Comparison of ENCODE assay signal across 16 cellular contexts in the genomic region with DNA sequence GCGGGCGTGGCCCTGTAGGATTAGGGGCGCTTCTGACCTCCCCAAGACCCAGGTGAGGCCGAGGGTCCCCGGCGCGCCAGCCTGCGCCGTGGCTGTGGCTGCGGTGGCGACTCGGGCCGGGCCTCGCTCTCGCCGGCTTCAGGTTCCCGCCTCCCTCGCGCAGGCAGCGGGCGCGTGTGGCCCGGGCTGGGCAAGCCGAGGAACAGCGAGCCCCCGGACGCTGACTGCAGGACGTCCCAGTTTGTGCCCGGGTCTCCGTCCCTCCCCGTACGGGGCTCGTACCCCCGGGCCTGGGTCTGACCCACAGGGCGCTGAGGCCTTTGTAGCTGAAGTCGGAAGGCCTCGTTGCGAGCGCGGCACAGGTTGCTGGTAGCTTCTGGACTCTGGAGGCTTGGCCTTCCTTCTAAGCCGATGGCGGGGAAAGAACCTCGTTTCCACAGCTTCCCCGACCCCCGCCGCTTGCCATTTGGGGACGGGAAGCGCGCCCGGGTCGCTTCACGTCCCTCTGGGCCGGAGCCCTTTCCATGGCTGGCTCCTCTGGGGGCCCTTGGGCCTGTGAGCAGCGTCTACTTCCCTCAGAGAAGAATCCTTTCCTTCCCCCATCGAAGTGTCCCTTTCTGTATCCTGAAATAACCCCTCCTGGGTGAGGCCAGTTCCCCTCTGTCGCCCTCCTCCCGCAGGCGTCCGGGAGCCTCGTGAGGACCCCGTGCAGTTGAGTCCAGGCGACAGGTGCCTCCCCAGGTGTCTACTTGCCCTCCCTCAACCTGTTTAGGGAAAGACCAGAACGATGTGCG. TPM values are rescaled to one million over a fixed set of nuclear protein-coding genes. Genes with fewer than 3 reads are reported as not detected.
DNase-seq lines count a peak whose midpoint lies in the region; ATAC-seq, FAIRE-seq and TF ChIP-seq lines count a peak whose summit lies in the region.
"Had no signal": no experiment of that assay in that cellular context is flagged by ENCODE, and none has a peak within 500 bp of the region (broad histone marks: within the 10 kb centered on the region; RNA-seq: fewer than 3 reads in every experiment).

No MANE protein-coding gene starts in this region.

- TF ChIP-seq RAD21 in HepG2 (CRISPR knock-in tag; IDR thresholded peaks at IDR 0.05), result no peak

- no peak overlapping the region for H3K9ac ChIP-seq in HepG2 (ENCODE audit: insufficient read depth, low read depth, low read length)
- H3K9ac ChIP-seq in endothelial cell of umbilical vein (replicated peaks; ENCODE audit: extremely low read depth, insufficient read depth, low read length), result no peak overlapping the region

- no TSS peak for BruUV-seq in HepG2 (replicated peaks; lab: Mats Ljungman, UMichigan)
- BruUV-seq in endothelial cell of umbilical vein (replicated peaks; lab: Mats Ljungman, UMichigan), result no TSS peak

- H3K4me3 ChIP-seq in right lobe of liver (no peak overlapping the region), HepG2 (replicated peaks in 1 of 3; ENCODE audit: insufficient read depth in 1 of 3, low read depth in 2 of 3, low read length in 3 of 3) (no peak overlapping the region), endothelial cell of umbilical vein (replicated peaks in 1 of 3; ENCODE audit: insufficient read depth in 1 of 3, low read depth in 1 of 3, low read length in 3 of 3) (no peak overlapping the region)
- H3K4me3 ChIP-seq: uterus had no signal

- TF ChIP-seq POLR2A in right lobe of liver (IDR thresholded peaks at IDR 0.05) (no peak), HepG2 (IDR thresholded peaks at IDR 0.05; ENCODE audit: insufficient read depth in 1 of 2, low read depth in 2 of 2, low read length in 2 of 2) (no peak), endothelial cell of umbilical vein (IDR thresholded peaks at IDR 0.05; ENCODE audit: low read depth, low read length) (no peak)

- H3K79me2 ChIP-seq in HepG2 (ENCODE audit: insufficient read depth, low read length) (no peaks in the 10 kb centered on the region), endothelial cell of umbilical vein (ENCODE audit: control insufficient read depth, insufficient read depth, low read length) (no peaks in the 10 kb centered on the region)

- intact Hi-C loops in right lobe of liver (cut with DNase I), result no loop called here
- intact Hi-C loops in HepG2 (cut with micrococcal nuclease; ENCODE audit: unreplicated experiment), result no loop called here
- intact Hi-C loops in endothelial cell of umbilical vein (cut with micrococcal nuclease), result no loop called here

- CTCF ChIA-PET in HepG2 (lab: Yijun Ruan, JAX; ENCODE audit: low intra/inter-chr PET ratio, low total read pairs) (no interaction called here), endothelial cell of umbilical vein (lab: Charles Lee) (interaction anchor here (1.0 kb wide), 1 partner anchor 9 kb away, joined by 3 read pairs; a partner anchor contains a TSS)
- CTCF ChIA-PET in activated CD4-positive, alpha-beta memory T cell treated with anti-CD3 and anti-CD28 coated beads, Interleukin-2, amount 10 ng/mL, durations not matched to agents 7 days and 5 days (lab: Charles Lee), result no interaction called here

- H3K36me3 Mint-ChIP-seq in naive B cell, result peaks cover 0 to 8% of the 10 kb centered on the region in 2 donors
- H3K36me3 Mint-ChIP-seq in activated CD4-positive, alpha-beta memory T cell treated with anti-CD3 and anti-CD28 coated beads, Interleukin-2, amount 10 ng/mL, durations not matched to agents 7 days and 5 days (ENCODE audit: low read depth), result no peaks in the 10 kb centered on the region
- H3K36me3 Mint-ChIP-seq: activated naive CD4-positive, alpha-beta T cell treated with anti-CD3 and anti-CD28 coated beads, Interleukin-2, amount 50 U/mL, for 24 hours had no signal

- peaks cover 0 to 29% (median 5%) of the 10 kb centered on the region in 7 donors for H3K9me3 Mint-ChIP-seq in naive B cell
- H3K9me3 Mint-ChIP-seq in activated CD4-positive, alpha-beta memory T cell treated with anti-CD3 and anti-CD28 coated beads, Interleukin-2, amount 10 ng/mL, durations not matched to agents 7 days and 5 days, result no peaks in the 10 kb centered on the region
- H3K9me3 Mint-ChIP-seq: activated naive CD4-positive, alpha-beta T cell treated with anti-CD3 and anti-CD28 coated beads, Interleukin-2, amount 50 U/mL, for 24 hours had no signal

- H3K27me3 ChIP-seq in right lobe of liver (peaks cover 12 to 24% of the 10 kb centered on the region in 2 donors), HepG2 (ENCODE audit: control insufficient read depth in 1 of 2, insufficient read depth in 2 of 2, low read length in 2 of 2) (peaks cover 10 to 58% of the 10 kb centered on the region in 2 experiments), endothelial cell of umbilical vein (ENCODE audit: control insufficient read depth in 2 of 2, insufficient read depth in 2 of 2, low read length in 2 of 2) (peaks cover 81 to 86% of the 10 kb centered on the region in 2 experiments)

- in situ Hi-C loops in HepG2 (cut with HindIII; ENCODE audit: extremely low pct_ligation_motif_present, low pct_unique_long_range_greater_than_20kb), result no loop called here

- peak; percentile 32 to 49 (median 48) for ATAC-seq in right lobe of liver
- ATAC-seq in HepG2, result no peak
- ATAC-seq in naive B cell (ENCODE audit: low read depth in 2 of 2), result no peak
- ATAC-seq in HG03565 (IDR thresholded peaks at IDR 0.05; ENCODE audit: unreplicated experiment), result no peak
- no peak for ATAC-seq in HG03139 (IDR thresholded peaks at IDR 0.05; ENCODE audit: unreplicated experiment)
- ATAC-seq in GM21825 (IDR thresholded peaks at IDR 0.05; ENCODE audit: unreplicated experiment), result no peak
- ATAC-seq: activated CD8-positive, alpha-beta T cell treated with anti-CD3 and anti-CD28 coated beads, Interleukin-2, amount 10 ng/mL, durations not matched to agents 7 days and 5 days had no signal

- no peaks in the 10 kb centered on the region for H4K20me1 ChIP-seq in HepG2 (ENCODE audit: insufficient read depth, low read length)
- no peaks in the 10 kb centered on the region for H4K20me1 ChIP-seq in endothelial cell of umbilical vein (replicated peaks; ENCODE audit: control insufficient read depth, extremely low read depth, insufficient read depth, low read length)

- TF ChIP-seq EP300 in HepG2 (IDR thresholded peaks at IDR 0.05; ENCODE audit: low read depth in 2 of 2, low read length in 2 of 2) (no peak), HepG2 (CRISPR knock-in tag; IDR thresholded peaks at IDR 0.05; ENCODE audit: borderline replicate concordance) (no peak)

- 6% methylated on average over 15 of the region's 64 CpGs for WGBS in right lobe of liver (ENCODE audit: insufficient coverage, low coverage, low lambda C conversion rate, missing lambda C conversion rate)
- 63% methylated on average over 21 of the region's 64 CpGs for WGBS in HepG2 (ENCODE audit: low lambda C conversion rate)

- no peak for DNase-seq in right lobe of liver
- no peak for DNase-seq in HepG2 (ENCODE audit: low spot score)
- peak; percentile 23 for DNase-seq in endothelial cell of umbilical vein (ENCODE audit: low read depth, low spot score)
- DNase-seq in naive B cell, result no peak
- DNase-seq in activated CD4-positive, alpha-beta memory T cell treated with anti-CD3 and anti-CD28 coated beads, Interleukin-2, amount 10 ng/mL, durations not matched to agents 7 days and 5 days, result no peak
- DNase-seq: activated CD8-positive, alpha-beta T cell treated with anti-CD3 and anti-CD28 coated beads, Interleukin-2, amount 10 ng/mL, durations not matched to agents 7 days and 5 days; DMS79; NCI-H2029 treated with DMSO at 0.1 percent for 48 hours; NCI-H82; uterus had no signal

- H3K4me1 ChIP-seq in right lobe of liver (peaks cover 0 to 14% (median 0%) of the 10 kb centered on the region in 4 donors), HepG2 (ENCODE audit: insufficient read depth, low read length) (no peaks in the 10 kb centered on the region), endothelial cell of umbilical vein (ENCODE audit: control insufficient read depth, extremely low read depth, insufficient read depth, low read length) (peaks cover 3% of the 10 kb centered on the region)
- H3K4me1 ChIP-seq: uterus had no signal

- H3K4me1 Mint-ChIP-seq in naive B cell, result peaks cover 21 to 31% (median 26%) of the 10 kb centered on the region in 3 donors
- H3K4me1 Mint-ChIP-seq in activated CD4-positive, alpha-beta memory T cell treated with anti-CD3 and anti-CD28 coated beads, Interleukin-2, amount 10 ng/mL, durations not matched to agents 7 days and 5 days, result peaks cover 2% of the 10 kb centered on the region

- H3K4me2 ChIP-seq in HepG2 (ENCODE audit: low read depth, low read length) (no peak overlapping the region), endothelial cell of umbilical vein (ENCODE audit: insufficient read depth, low read length) (peak overlapping the region; percentile 10)

- peak overlapping the region in 2 of 6 donors; percentile 77 to 94 for H3K27ac Mint-ChIP-seq in naive B cell
- no peak overlapping the region for H3K27ac Mint-ChIP-seq in activated CD4-positive, alpha-beta memory T cell treated with anti-CD3 and anti-CD28 coated beads, Interleukin-2, amount 10 ng/mL, durations not matched to agents 7 days and 5 days
- H3K27ac Mint-ChIP-seq: activated CD8-positive, alpha-beta T cell treated with anti-CD3 and anti-CD28 coated beads, Interleukin-2, amount 10 ng/mL, durations not matched to agents 7 days and 5 days; activated naive CD4-positive, alpha-beta T cell treated with anti-CD3 and anti-CD28 coated beads, Interleukin-2, amount 50 U/mL, for 24 hours had no signal

- dilution Hi-C loops in endothelial cell of umbilical vein (cut with MboI; ENCODE audit: extremely low pct_ligation_motif_present, low sequenced_read_pairs), result no loop called here

- no peak overlapping the region for H2AFZ ChIP-seq in HepG2 (ENCODE audit: low read length)
- peak overlapping the region; percentile 20 for H2AFZ ChIP-seq in endothelial cell of umbilical vein (ENCODE audit: low read depth, low read length)

- H3K36me3 ChIP-seq in right lobe of liver, result no peaks in the 10 kb centered on the region
- H3K36me3 ChIP-seq in HepG2 (replicated peaks in 1 of 2; ENCODE audit: control insufficient read depth in 1 of 2, insufficient read depth in 2 of 2, low read length in 2 of 2), result no peaks in the 10 kb centered on the region
- H3K36me3 ChIP-seq in endothelial cell of umbilical vein (ENCODE audit: control insufficient read depth in 2 of 2, extremely low read depth in 1 of 2, insufficient read depth in 2 of 2, low read length in 2 of 2), result no peaks in the 10 kb centered on the region
- H3K36me3 ChIP-seq: uterus had no signal

- TF ChIP-seq CTCF in right lobe of liver (IDR thresholded peaks at IDR 0.05) (no peak), HepG2 (CRISPR knock-in tag; IDR thresholded peaks at IDR 0.05) (no peak), endothelial cell of umbilical vein (IDR thresholded peaks at IDR 0.05; ENCODE audit: extremely low read depth in 1 of 2, insufficient read depth in 1 of 2, low read depth in 1 of 2, low read length in 2 of 2) (no peak)

- FAIRE-seq in HepG2 (lab: Jason Lieb, UNC) (no peak), endothelial cell of umbilical vein (lab: Jason Lieb, UNC) (no peak)
- FAIRE-seq: TTC549 had no signal

- H3K9me1 ChIP-seq in endothelial cell of umbilical vein (replicated peaks; ENCODE audit: control insufficient read depth, extremely low read depth, insufficient read depth, low read length), result no peaks in the 10 kb centered on the region

- peak overlapping the region in 7 of 8 donors; percentile 16 to 71 (median 42) for H3K4me3 Mint-ChIP-seq in naive B cell
- no peak overlapping the region for H3K4me3 Mint-ChIP-seq in activated CD4-positive, alpha-beta memory T cell treated with anti-CD3 and anti-CD28 coated beads, Interleukin-2, amount 10 ng/mL, durations not matched to agents 7 days and 5 days
- H3K4me3 Mint-ChIP-seq: activated CD8-positive, alpha-beta T cell treated with anti-CD3 and anti-CD28 coated beads, Interleukin-2, amount 10 ng/mL, durations not matched to agents 7 days and 5 days had no signal

- H3K27me3 Mint-ChIP-seq in naive B cell, result peaks cover 78 to 85% (median 84%) of the 10 kb centered on the region in 3 donors
- peaks cover 78% of the 10 kb centered on the region for H3K27me3 Mint-ChIP-seq in activated CD4-positive, alpha-beta memory T cell treated with anti-CD3 and anti-CD28 coated beads, Interleukin-2, amount 10 ng/mL, durations not matched to agents 7 days and 5 days

- POLR2A ChIA-PET in HepG2 (lab: Yijun Ruan, JAX), result no interaction called here
- POLR2A ChIA-PET in endothelial cell of umbilical vein (lab: Charles Lee), result no interaction called here
- POLR2A ChIA-PET in activated CD4-positive, alpha-beta memory T cell treated with anti-CD3 and anti-CD28 coated beads, Interleukin-2, amount 10 ng/mL, durations not matched to agents 7 days and 5 days (lab: Charles Lee), result no interaction called here

- H3K27ac ChIP-seq in right lobe of liver (no peak overlapping the region), HepG2 (ENCODE audit: extremely low read length, insufficient read depth, low read length) (no peak overlapping the region), endothelial cell of umbilical vein (ENCODE audit: insufficient read depth, low read depth, low read length) (no peak overlapping the region)
- H3K27ac ChIP-seq: uterus had no signal

- H3K9me3 ChIP-seq in right lobe of liver, result no peaks in the 10 kb centered on the region
- H3K9me3 ChIP-seq in HepG2 (ENCODE audit: low read length), result no peaks in the 10 kb centered on the region
- no peaks in the 10 kb centered on the region for H3K9me3 ChIP-seq in endothelial cell of umbilical vein (replicated peaks; ENCODE audit: control insufficient read depth, insufficient read depth, low read length)
- H3K9me3 ChIP-seq: uterus had no signal

RNA-seq across cellular contexts. Expression of a gene that starts 9.1 kb away (rescaled TPM):
- not detected for total RNA-seq in right lobe of liver
- not detected in 2 replicates for total RNA-seq in HepG2 (2016; rRNA removed; fragmentation: Illumina TruSeq; extraction: Trizol)
- not detected in 2 replicates for total RNA-seq in HepG2 (2016; cell fraction: cytosol; rRNA removed; fragmentation: Illumina TruSeq; extraction: Trizol; ENCODE audit: low read depth)
- total RNA-seq in HepG2 (2016; cell fraction: insoluble cytoplasmic fraction; rRNA removed; fragmentation: Illumina TruSeq; extraction: Trizol), result not detected in 2 replicates
- total RNA-seq in HepG2 (2016; cell fraction: membrane; rRNA removed; fragmentation: Illumina TruSeq; extraction: Trizol), result not detected in 2 replicates
- not detected in 2 replicates for total RNA-seq in HepG2 (2016; cell fraction: nucleus; rRNA removed; fragmentation: Illumina TruSeq; extraction: Trizol)
- not detected in 2 replicates for polyA plus RNA-seq in HepG2 (2011; rRNA removed)
- not detected in 2 replicates for polyA plus RNA-seq in HepG2 (2011; cell fraction: cytosol; rRNA removed)
- polyA plus RNA-seq in HepG2 (2011; cell fraction: nucleus; rRNA removed), result not detected in 2 replicates
- polyA plus RNA-seq in HepG2 (2012), result not detected in 2 replicates
- not detected in 2 replicates for polyA plus RNA-seq in HepG2 (2016; cell fraction: cytosol; fragmentation: Illumina TruSeq; extraction: Trizol; ENCODE audit: low read depth)
- not detected in 2 replicates for polyA plus RNA-seq in HepG2 (2016; cell fraction: insoluble cytoplasmic fraction; fragmentation: Illumina TruSeq; extraction: Trizol; ENCODE audit: low read depth)
- polyA plus RNA-seq in HepG2 (2016; cell fraction: membrane; fragmentation: Illumina TruSeq; extraction: Trizol; ENCODE audit: low read depth), result not detected in 2 replicates
- not detected in 2 replicates for polyA plus RNA-seq in HepG2 (2016; cell fraction: nucleus; fragmentation: Illumina TruSeq; extraction: Trizol; ENCODE audit: insufficient read depth, low read depth)
- not detected in 2 replicates for polyA minus RNA-seq in HepG2 (2011; rRNA and poly(A)+ RNA removed; ENCODE audit: low replicate concordance)
- not detected in 2 replicates for polyA minus RNA-seq in HepG2 (2011; cell fraction: cytosol; rRNA and poly(A)+ RNA removed)
- not detected in 2 replicates for polyA minus RNA-seq in HepG2 (2011; cell fraction: nucleus; rRNA and poly(A)+ RNA removed)
- not detected in 2 replicates for total RNA-seq in endothelial cell of umbilical vein
- polyA plus RNA-seq in endothelial cell of umbilical vein, result not detected in 2 replicates
- not detected in 2 replicates for polyA plus RNA-seq in endothelial cell of umbilical vein (2011; cell fraction: cytosol; rRNA removed)
- polyA plus RNA-seq in endothelial cell of umbilical vein (2011; cell fraction: nucleus; rRNA removed), result not detected in 2 replicates
- not detected in 2 replicates for polyA plus RNA-seq in endothelial cell of umbilical vein (2012)
- polyA minus RNA-seq in endothelial cell of umbilical vein, result not detected in 2 replicates
- polyA minus RNA-seq in endothelial cell of umbilical vein (2011; cell fraction: cytosol; rRNA and poly(A)+ RNA removed), result not detected
- not detected in 2 replicates for polyA minus RNA-seq in endothelial cell of umbilical vein (2011; cell fraction: nucleus; rRNA and poly(A)+ RNA removed)
- not detected for polyA plus RNA-seq in naive B cell (ENCODE audit: low read depth in 6 of 6)
- not detected for total RNA-seq in activated CD4-positive, alpha-beta memory T cell treated with anti-CD3 and anti-CD28 coated beads, Interleukin-2, amount 10 ng/mL, durations not matched to agents 7 days and 5 days
- total RNA-seq: activated CD8-positive, alpha-beta T cell treated with anti-CD3 and anti-CD28 coated beads, Interleukin-2, amount 10 ng/mL, durations not matched to agents 7 days and 5 days; cerebellum had no signal

RNA-seq across cellular contexts. Expression of a gene that starts 51.8 kb away (rescaled TPM):
- total RNA-seq in right lobe of liver (not detected), HepG2 (2016; rRNA removed; fragmentation: Illumina TruSeq; extraction: Trizol) (0.04 TPM in 2 replicates), endothelial cell of umbilical vein (0.09 and 0.22 TPM in 2 replicates)
- not detected in 2 replicates for total RNA-seq in HepG2 (2016; cell fraction: cytosol; rRNA removed; fragmentation: Illumina TruSeq; extraction: Trizol; ENCODE audit: low read depth)
- 0.02 TPM in 1 of 2 replicates, not detected in the other for total RNA-seq in HepG2 (2016; cell fraction: insoluble cytoplasmic fraction; rRNA removed; fragmentation: Illumina TruSeq; extraction: Trizol)
- total RNA-seq in HepG2 (2016; cell fraction: membrane; rRNA removed; fragmentation: Illumina TruSeq; extraction: Trizol), result 0.03 TPM in 1 of 2 replicates, not detected in the other
- total RNA-seq in HepG2 (2016; cell fraction: nucleus; rRNA removed; fragmentation: Illumina TruSeq; extraction: Trizol), result not detected in 2 replicates
- polyA plus RNA-seq in HepG2 (2011; rRNA removed) (0.01 TPM in 1 of 2 replicates, not detected in the other), endothelial cell of umbilical vein (0.02 TPM in 1 of 2 replicates, not detected in the other), naive B cell (ENCODE audit: low read depth in 6 of 6) (not detected)
- not detected in 2 replicates for polyA plus RNA-seq in HepG2 (2011; cell fraction: cytosol; rRNA removed)
- not detected in 2 replicates for polyA plus RNA-seq in HepG2 (2011; cell fraction: nucleus; rRNA removed)
- not detected in 2 replicates for polyA plus RNA-seq in HepG2 (2012)
- not detected in 2 replicates for polyA plus RNA-seq in HepG2 (2016; cell fraction: cytosol; fragmentation: Illumina TruSeq; extraction: Trizol; ENCODE audit: low read depth)
- not detected in 2 replicates for polyA plus RNA-seq in HepG2 (2016; cell fraction: insoluble cytoplasmic fraction; fragmentation: Illumina TruSeq; extraction: Trizol; ENCODE audit: low read depth)
- polyA plus RNA-seq in HepG2 (2016; cell fraction: membrane; fragmentation: Illumina TruSeq; extraction: Trizol; ENCODE audit: low read depth), result not detected in 2 replicates
- 0.11 TPM in 1 of 2 replicates, not detected in the other for polyA plus RNA-seq in HepG2 (2016; cell fraction: nucleus; fragmentation: Illumina TruSeq; extraction: Trizol; ENCODE audit: insufficient read depth, low read depth)
- polyA minus RNA-seq in HepG2 (2011; rRNA and poly(A)+ RNA removed; ENCODE audit: low replicate concordance), result 0.26 TPM in 1 of 2 replicates, not detected in the other
- not detected in 2 replicates for polyA minus RNA-seq in HepG2 (2011; cell fraction: cytosol; rRNA and poly(A)+ RNA removed)
- polyA minus RNA-seq in HepG2 (2011; cell fraction: nucleus; rRNA and poly(A)+ RNA removed), result 0.26 TPM in 1 of 2 replicates, not detected in the other
- polyA plus RNA-seq in endothelial cell of umbilical vein (2011; cell fraction: cytosol; rRNA removed), result 0.01 TPM in 2 replicates
- 0.03 TPM in 1 of 2 replicates, not detected in the other for polyA plus RNA-seq in endothelial cell of umbilical vein (2011; cell fraction: nucleus; rRNA removed)
- polyA plus RNA-seq in endothelial cell of umbilical vein (2012), result not detected in 2 replicates
- not detected in 2 replicates for polyA minus RNA-seq in endothelial cell of umbilical vein
- 0.72 TPM for polyA minus RNA-seq in endothelial cell of umbilical vein (2011; cell fraction: cytosol; rRNA and poly(A)+ RNA removed)
- polyA minus RNA-seq in endothelial cell of umbilical vein (2011; cell fraction: nucleus; rRNA and poly(A)+ RNA removed), result not detected in 2 replicates
- not detected for total RNA-seq in activated CD4-positive, alpha-beta memory T cell treated with anti-CD3 and anti-CD28 coated beads, Interleukin-2, amount 10 ng/mL, durations not matched to agents 7 days and 5 days
- total RNA-seq: activated CD8-positive, alpha-beta T cell treated with anti-CD3 and anti-CD28 coated beads, Interleukin-2, amount 10 ng/mL, durations not matched to agents 7 days and 5 days; cerebellum had no signal

Comparison
In these comparisons a context has a peak if more than half of its experiments do, and no peak if none do; other contexts are left out.
1. ATAC-seq: peak in right lobe of liver (4 of 4); none in HepG2 (single experiment), naive B cell (0 of 2), HG03565 (single experiment), HG03139 (single experiment) and GM21825 (single experiment).